11 cellular contexts compared by ENCODE assay signal in the genomic region with DNA sequence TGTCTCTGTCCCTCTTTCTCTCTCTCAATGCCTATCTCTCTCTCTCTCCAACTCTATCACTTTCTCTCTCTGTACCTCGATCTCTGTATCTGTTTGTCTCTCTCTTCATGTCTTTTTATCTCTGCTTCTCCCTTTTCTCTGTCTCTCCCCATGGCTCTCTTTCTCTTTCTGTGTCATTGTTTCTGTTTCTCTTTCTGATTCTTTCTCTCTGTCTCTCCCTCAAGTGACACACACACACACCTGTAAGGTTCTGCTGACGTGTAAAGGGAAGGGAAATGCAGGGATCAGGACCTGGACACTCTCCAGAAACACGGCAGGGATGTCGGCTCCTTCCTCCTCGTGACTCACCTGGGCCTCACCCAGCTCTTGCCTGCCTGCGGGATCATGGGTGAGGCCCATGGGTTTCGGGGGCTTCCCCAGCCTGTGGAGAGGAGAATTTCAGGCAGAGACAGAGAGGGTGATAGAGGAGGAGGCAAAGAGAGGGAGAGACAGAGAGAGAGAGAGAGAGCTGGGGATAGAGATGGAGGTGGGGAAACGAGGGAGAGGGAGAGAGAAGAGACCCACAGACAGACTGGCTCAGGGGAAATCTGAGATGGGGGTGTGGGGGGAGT. TPM values are rescaled to one million over a fixed set of nuclear protein-coding genes. Genes with fewer than 3 reads are reported as not detected.
DNase-seq lines count a peak whose midpoint lies in the region; ATAC-seq and TF ChIP-seq lines count a peak whose summit lies in the region.
"Had no signal": no experiment of that assay in that cellular context is flagged by ENCODE, and none has a peak within 500 bp of the region (broad histone marks: within the 10 kb centered on the region; RNA-seq: fewer than 3 reads in every experiment).

No MANE protein-coding gene starts in this region.

- no peak overlapping the region for H4K91ac ChIP-seq in neuronal stem cell (ENCODE audit: low read depth, low read length, poor library complexity)

- no peak overlapping the region for H2BK120ac ChIP-seq in neuronal stem cell (ENCODE audit: low read depth, low read length)

- TF ChIP-seq CTCF in GM10248 (IDR thresholded peaks at IDR 0.05; ENCODE audit: control extremely low read depth, extremely low read depth, low read depth, missing control alignments) (no peak), astrocyte of the spinal cord (IDR thresholded peaks at IDR 0.05; ENCODE audit: low read depth, low read length) (no peak)

- no peak overlapping the region for H2BK15ac ChIP-seq in neuronal stem cell (ENCODE audit: low read length)

- H3K9me3 ChIP-seq in neuronal stem cell (replicated peaks in 1 of 2; ENCODE audit: control insufficient read depth in 2 of 2, insufficient read depth in 1 of 2, low read depth in 1 of 2, low read length in 2 of 2): peaks cover 0 to 2% of the 10 kb centered on the region in 2 donors
- H3K9me3 ChIP-seq: tibial artery had no signal

- peaks cover 0 to 31% (median 3%) of the 10 kb centered on the region in 3 experiments for H3K27me3 ChIP-seq in neuronal stem cell (ENCODE audit: control insufficient read depth in 3 of 3, insufficient read depth in 3 of 3, low read depth in 1 of 3, low read length in 3 of 3)
- H3K27me3 ChIP-seq: tibial artery had no signal

- H3K14ac ChIP-seq in neuronal stem cell (ENCODE audit: low read length): no peak overlapping the region

- H3K4me3 ChIP-seq in astrocyte of the spinal cord (ENCODE audit: low read depth, low read length) (no peak overlapping the region), neuronal stem cell (ENCODE audit: low read length in 2 of 2) (no peak overlapping the region)
- H3K4me3 ChIP-seq: tibial artery had no signal

- H3K9ac ChIP-seq in neuronal stem cell (ENCODE audit: low read depth, low read length, poor library complexity): no peak overlapping the region

- no peak overlapping the region for H4K8ac ChIP-seq in neuronal stem cell (ENCODE audit: low read depth, low read length)

- no CpG with 5 or more reads among the region's 8 CpGs for WGBS in neuronal stem cell (ENCODE audit: extremely low coverage in 2 of 2, insufficient read length in 2 of 2, insufficient replicate concordance in 1 of 2), 2 donors

- H3K79me1 ChIP-seq in neuronal stem cell (ENCODE audit: low read depth, low read length): peaks cover 2% of the 10 kb centered on the region

- H3K23ac ChIP-seq in neuronal stem cell (ENCODE audit: low read depth, low read length, poor library complexity): peak overlapping the region; percentile 26

- H3K4me2 ChIP-seq in neuronal stem cell (ENCODE audit: insufficient read depth, low read length, poor library complexity, severe bottlenecking): no peak overlapping the region

- DNase-seq in GM10248 (ENCODE audit: extremely low spot score) (peak; percentile 59), HT-29 (ENCODE audit: low spot score) (peak; percentile 99), astrocyte of the spinal cord (ENCODE audit: low read depth, low spot score) (peak; percentile 49), neuronal stem cell (ENCODE audit: low spot score) (no peak), HEK293T (ENCODE audit: extremely low spot score) (no peak), NCI-H187 (lab: John Stamatoyannopoulos, UW) (no peak)
- DNase-seq: tibial artery had no signal

- CTCF ChIA-PET in GM10248 (lab: Yijun Ruan, JAX) (no interaction called here), HEK293T (lab: Yijun Ruan, JAX) (no interaction called here)

- no peak for ATAC-seq in HG03521 (IDR thresholded peaks at IDR 0.05; ENCODE audit: unreplicated experiment)
- ATAC-seq in GM21526 (IDR thresholded peaks at IDR 0.05; ENCODE audit: low FRiP score, unreplicated experiment): no peak

- H2AK5ac ChIP-seq in neuronal stem cell (ENCODE audit: low read depth, low read length): no peak overlapping the region

- peak overlapping the region; percentile 5 for H2AFZ ChIP-seq in neuronal stem cell (ENCODE audit: low read length)

- H3K27ac ChIP-seq in neuronal stem cell (replicated peaks; ENCODE audit: low read length): no peak overlapping the region
- H3K27ac ChIP-seq: tibial artery had no signal

- H2BK12ac ChIP-seq in neuronal stem cell (ENCODE audit: low read length): no peak overlapping the region

- H3K36me3 ChIP-seq in neuronal stem cell (replicated peaks in 1 of 2; ENCODE audit: control insufficient read depth in 2 of 2, insufficient read depth in 2 of 2, low read length in 2 of 2): no peaks in the 10 kb centered on the region
- H3K36me3 ChIP-seq: tibial artery had no signal

- in situ Hi-C loops in astrocyte of the spinal cord (cut with HindIII; ENCODE audit: low sequenced_read_pairs): no loop called here

- H3K4me1 ChIP-seq in neuronal stem cell (ENCODE audit: control insufficient read depth in 2 of 2, insufficient read depth in 1 of 2, low read depth in 1 of 2, low read length in 2 of 2): peaks cover 0 to 2% of the 10 kb centered on the region in 2 donors

- peak overlapping the region; percentile 32 for H3K18ac ChIP-seq in neuronal stem cell (ENCODE audit: low read length)

- POLR2A ChIA-PET in GM10248 (lab: Yijun Ruan, JAX): interaction anchor here (0.7 kb wide), 1 partner anchor 295 kb away, joined by 7 read pairs; no protein-coding TSS in a partner anchor
- POLR2A ChIA-PET in HEK293T (lab: Yijun Ruan, JAX): no interaction called here

- H3K4ac ChIP-seq in neuronal stem cell (ENCODE audit: low read length): no peak overlapping the region

- no peak overlapping the region for H2BK5ac ChIP-seq in neuronal stem cell (ENCODE audit: low read length)

TF ChIP-seq in HEK293T, 16 proteins besides CTCF, POLR2A, EP300 and RAD21:
- no peak for TF ChIP-seq FOXK2 (IDR thresholded peaks at IDR 0.05)
- no peak for TF ChIP-seq SP1 (IDR thresholded peaks at IDR 0.05)
- no peak for TF ChIP-seq CTBP1 (IDR thresholded peaks at IDR 0.05; ENCODE audit: borderline replicate concordance)
- TF ChIP-seq L3MBTL2 (conservative IDR thresholded peaks at IDR 0.05): no peak
- TF ChIP-seq ELF4 (IDR thresholded peaks at IDR 0.05): no peak
- TF ChIP-seq ARNT (IDR thresholded peaks at IDR 0.05): no peak
- no peak for TF ChIP-seq ZNF384 (IDR thresholded peaks at IDR 0.05)
- TF ChIP-seq TARDBP (IDR thresholded peaks at IDR 0.05): no peak
- TF ChIP-seq FOXA1 (IDR thresholded peaks at IDR 0.05): no peak
- no peak for TF ChIP-seq HDGF (IDR thresholded peaks at IDR 0.05; ENCODE audit: borderline replicate concordance)
- no peak for TF ChIP-seq LEF1 (IDR thresholded peaks at IDR 0.05; ENCODE audit: borderline replicate concordance)
- TF ChIP-seq NFRKB (IDR thresholded peaks at IDR 0.05): no peak
- TF ChIP-seq SUZ12 (IDR thresholded peaks at IDR 0.05): no peak
- TF ChIP-seq, protein P1, sequence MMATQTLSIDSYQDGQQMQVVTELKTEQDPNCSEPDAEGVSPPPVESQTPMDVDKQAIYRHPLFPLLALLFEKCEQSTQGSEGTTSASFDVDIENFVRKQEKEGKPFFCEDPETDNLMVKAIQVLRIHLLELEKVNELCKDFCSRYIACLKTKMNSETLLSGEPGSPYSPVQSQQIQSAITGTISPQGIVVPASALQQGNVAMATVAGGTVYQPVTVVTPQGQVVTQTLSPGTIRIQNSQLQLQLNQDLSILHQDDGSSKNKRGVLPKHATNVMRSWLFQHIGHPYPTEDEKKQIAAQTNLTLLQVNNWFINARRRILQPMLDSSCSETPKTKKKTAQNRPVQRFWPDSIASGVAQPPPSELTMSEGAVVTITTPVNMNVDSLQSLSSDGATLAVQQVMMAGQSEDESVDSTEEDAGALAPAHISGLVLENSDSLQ (IDR thresholded peaks at IDR 0.05): no peak
- no peak for TF ChIP-seq FOXM1 (IDR thresholded peaks at IDR 0.05; ENCODE audit: borderline replicate concordance)
- no peak for TF ChIP-seq BHLHE40 (IDR thresholded peaks at IDR 0.05; ENCODE audit: borderline replicate concordance)

RNA-seq across cellular contexts. Expression of a gene that starts 5.4 kb away (rescaled TPM):
- 174 and 190 TPM in 2 replicates for total RNA-seq in HT-29 (2014; rRNA removed; shearing (Covaris generic))
- 22.9 TPM for polyA plus RNA-seq in neuronal stem cell (2013, experiment 1 of 2)
- 24.0 TPM for polyA plus RNA-seq in neuronal stem cell (2013, experiment 2 of 2)

RNA-seq across cellular contexts. Expression of a gene that starts 35.7 kb away (rescaled TPM):
- 2.7 and 6.4 TPM in 2 replicates for total RNA-seq in HT-29 (2014; rRNA removed; shearing (Covaris generic))
- 55.1 TPM for polyA plus RNA-seq in neuronal stem cell (2013, experiment 1 of 2)
- 63.7 TPM for polyA plus RNA-seq in neuronal stem cell (2013, experiment 2 of 2)

RNA-seq across cellular contexts. Expression of a gene that starts 40.5 kb away (rescaled TPM):
- total RNA-seq in HT-29 (2014; rRNA removed; shearing (Covaris generic)): 0.08 TPM in 1 of 2 replicates, not detected in the other
- polyA plus RNA-seq in neuronal stem cell (2013, experiment 1 of 2): not detected
- polyA plus RNA-seq in neuronal stem cell (2013, experiment 2 of 2): not detected
- total RNA-seq: activated CD8-positive, alpha-beta memory T cell treated with anti-CD3 and anti-CD28 coated beads for 36 hours; mononuclear cell had no signal

RNA-seq across cellular contexts. Expression of a gene that starts 55.9 kb away (rescaled TPM):
- total RNA-seq in HT-29 (2014; rRNA removed; shearing (Covaris generic)): 92.9 and 100 TPM in 2 replicates
- polyA plus RNA-seq in neuronal stem cell (2013, experiment 1 of 2): 35.6 TPM
- 32.7 TPM for polyA plus RNA-seq in neuronal stem cell (2013, experiment 2 of 2)

Comparison
In these comparisons a context has a peak if more than half of its experiments do, and no peak if none do; other contexts are left out.
1. DNase-seq: peak in GM10248 (single experiment), HT-29 (single experiment) and astrocyte of the spinal cord (single experiment); none in neuronal stem cell (single experiment), HEK293T (single experiment) and NCI-H187 (0 of 2).